In the genomic region with DNA sequence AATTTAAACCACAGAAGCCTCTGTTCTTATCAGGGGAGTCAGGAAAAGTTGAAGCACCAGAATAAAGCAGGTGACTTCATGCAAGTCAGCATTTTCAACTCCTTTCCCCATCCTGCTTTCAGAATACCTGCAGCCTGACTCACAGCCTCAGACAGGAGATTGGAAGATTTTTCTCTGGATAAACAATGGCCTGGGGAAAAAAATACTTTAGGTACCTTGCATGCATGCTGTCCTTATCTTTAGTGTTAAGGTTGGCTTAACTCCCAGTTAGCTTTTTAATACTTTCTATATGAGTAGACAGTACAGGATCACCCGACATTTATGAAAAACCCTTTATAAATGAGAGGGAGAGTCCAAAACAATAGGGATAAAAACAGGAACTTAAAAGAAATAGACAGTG, we compare ENCODE assay signal across 1 cellular context.
A peak's percentile ranks its signal among the peaks of the same experiment; 100 is the strongest.
TF ChIP-seq lines count a peak whose summit lies in the region.

No MANE protein-coding gene starts in this region.

TF ChIP-seq in SK-N-SH, 30 proteins besides CTCF, POLR2A, EP300 and RAD21 (continued from another document):
- TF ChIP-seq IRF3 (IDR thresholded peaks at IDR 0.05; ENCODE audit: low read depth, low read length) (no peak), JUND (IDR thresholded peaks at IDR 0.05) (peak; percentile 96), RCOR1 (IDR thresholded peaks at IDR 0.05; ENCODE audit: low read length) (peak; percentile 21; the same call in 1 of the 2 replicates), PBX3 (IDR thresholded peaks at IDR 0.05) (peak; percentile 74), POLR2AphosphoS5 (IDR thresholded peaks at IDR 0.05; ENCODE audit: low read depth, low read length) (no peak), TEAD4 (IDR thresholded peaks at IDR 0.05; ENCODE audit: borderline replicate concordance, insufficient read depth) (peak; percentile 88), NRF1 (IDR thresholded peaks at IDR 0.05; ENCODE audit: low read depth, low read length) (no peak), TCF12 (IDR thresholded peaks at IDR 0.05) (peak; percentile 85), REST (IDR thresholded peaks at IDR 0.05; ENCODE audit: low read depth, low read length) (no peak), RXRA (IDR thresholded peaks at IDR 0.05; ENCODE audit: borderline replicate concordance, low read depth) (peak; percentile 67; the same call in 1 of the 2 replicates), ELF1 (IDR thresholded peaks at IDR 0.05) (no peak)
